ENCODE assay signal across 1 cellular context in the genomic region with DNA sequence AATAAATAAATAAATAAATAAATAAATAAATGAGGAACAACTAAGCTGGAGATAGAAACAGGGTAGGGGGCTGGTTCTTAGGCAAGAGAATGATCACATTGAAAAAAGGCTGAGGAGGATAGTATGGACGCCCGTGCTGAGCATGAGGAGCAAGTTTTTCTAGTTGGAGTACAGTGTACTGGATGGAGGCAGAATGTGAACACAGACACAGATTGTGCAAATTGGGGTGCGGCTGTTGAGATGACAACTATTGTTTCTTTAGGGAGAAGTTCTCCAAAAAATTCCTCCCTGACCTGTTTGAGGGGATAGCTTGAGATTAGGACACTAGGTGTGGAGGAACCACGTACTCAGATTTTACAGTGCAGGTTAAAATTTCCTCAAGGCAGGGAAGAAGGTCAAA.
TF ChIP-seq lines count a peak whose summit lies in the region.

No MANE protein-coding gene starts in this region.

TF ChIP-seq in HEK293T, 16 proteins besides CTCF, POLR2A, EP300 and RAD21 (continued from another document):
- TF ChIP-seq, protein P1, sequence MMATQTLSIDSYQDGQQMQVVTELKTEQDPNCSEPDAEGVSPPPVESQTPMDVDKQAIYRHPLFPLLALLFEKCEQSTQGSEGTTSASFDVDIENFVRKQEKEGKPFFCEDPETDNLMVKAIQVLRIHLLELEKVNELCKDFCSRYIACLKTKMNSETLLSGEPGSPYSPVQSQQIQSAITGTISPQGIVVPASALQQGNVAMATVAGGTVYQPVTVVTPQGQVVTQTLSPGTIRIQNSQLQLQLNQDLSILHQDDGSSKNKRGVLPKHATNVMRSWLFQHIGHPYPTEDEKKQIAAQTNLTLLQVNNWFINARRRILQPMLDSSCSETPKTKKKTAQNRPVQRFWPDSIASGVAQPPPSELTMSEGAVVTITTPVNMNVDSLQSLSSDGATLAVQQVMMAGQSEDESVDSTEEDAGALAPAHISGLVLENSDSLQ (IDR thresholded peaks at IDR 0.05): no peak
- TF ChIP-seq HDGF (IDR thresholded peaks at IDR 0.05; ENCODE audit: borderline replicate concordance) (no peak), ELF4 (IDR thresholded peaks at IDR 0.05) (no peak), SUZ12 (IDR thresholded peaks at IDR 0.05) (no peak)
